1 cellular context compared by ENCODE assay signal in genomic region chr7:13179775-13180448, GRCh38.
A peak's percentile ranks its signal among the peaks of the same experiment; 100 is the strongest.
TF ChIP-seq lines count a peak whose summit lies in the region.

No MANE protein-coding gene starts in this region.

TF ChIP-seq in HepG2, 621 proteins besides CTCF, POLR2A, EP300 and RAD21 (continued from another document):
- no peak for TF ChIP-seq ZBTB33 (CRISPR knock-in tag; IDR thresholded peaks at IDR 0.05)
- TF ChIP-seq GATAD2A (CRISPR knock-in tag; IDR thresholded peaks at IDR 0.05): 0 out of 2 replicates have a peak, but pooled peaks have one; percentile 17
